ENCODE assay signal across 2 cellular contexts in the genomic region with DNA sequence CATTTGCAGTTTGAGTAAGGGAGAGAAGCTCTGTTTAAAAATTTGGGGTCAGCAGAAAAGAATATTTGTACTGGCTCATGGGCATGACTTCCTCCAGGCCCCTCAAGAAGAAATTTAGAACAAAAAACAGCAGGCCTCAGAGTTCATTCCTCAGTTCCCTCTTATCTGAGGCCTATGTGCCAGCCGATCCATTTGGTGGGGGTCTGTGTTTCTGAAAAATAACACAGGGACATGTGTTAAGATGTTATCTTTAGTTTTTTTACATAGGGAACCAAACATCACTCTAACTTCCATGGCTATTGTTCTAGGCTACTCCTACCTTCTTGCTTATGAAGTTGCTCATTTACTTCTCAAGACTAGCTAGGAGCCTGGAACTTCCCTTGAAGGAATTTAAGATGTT.
A peak's percentile ranks its signal among the peaks of the same experiment; 100 is the strongest.
TF ChIP-seq lines count a peak whose summit lies in the region.

No MANE protein-coding gene starts in this region.

TF ChIP-seq in GM23338, 12 proteins besides CTCF, POLR2A, EP300 and RAD21 (continues in another document):
- TF ChIP-seq NANOG (IDR thresholded peaks at IDR 0.05; ENCODE audit: borderline replicate concordance) (no peak), POLR2AphosphoS5 (IDR thresholded peaks at IDR 0.05; ENCODE audit: low read depth) (no peak), STAT1 (IDR thresholded peaks at IDR 0.05; ENCODE audit: unreplicated experiment) (no peak), ZNF114 (CRISPR knock-in tag; IDR thresholded peaks at IDR 0.05) (no peak), ZNF331 (CRISPR knock-in tag; IDR thresholded peaks at IDR 0.05; ENCODE audit: low read depth) (no peak), EZH2phosphoT487 (IDR thresholded peaks at IDR 0.05; ENCODE audit: unreplicated experiment) (no peak), JUNB (IDR thresholded peaks at IDR 0.05; ENCODE audit: unreplicated experiment) (no peak), CREB1 (CRISPR knock-in tag; IDR thresholded peaks at IDR 0.05; ENCODE audit: low read depth) (no peak), EZH2 (IDR thresholded peaks at IDR 0.05; ENCODE audit: low read depth, unreplicated experiment) (no peak)
- TF ChIP-seq, protein P1, sequence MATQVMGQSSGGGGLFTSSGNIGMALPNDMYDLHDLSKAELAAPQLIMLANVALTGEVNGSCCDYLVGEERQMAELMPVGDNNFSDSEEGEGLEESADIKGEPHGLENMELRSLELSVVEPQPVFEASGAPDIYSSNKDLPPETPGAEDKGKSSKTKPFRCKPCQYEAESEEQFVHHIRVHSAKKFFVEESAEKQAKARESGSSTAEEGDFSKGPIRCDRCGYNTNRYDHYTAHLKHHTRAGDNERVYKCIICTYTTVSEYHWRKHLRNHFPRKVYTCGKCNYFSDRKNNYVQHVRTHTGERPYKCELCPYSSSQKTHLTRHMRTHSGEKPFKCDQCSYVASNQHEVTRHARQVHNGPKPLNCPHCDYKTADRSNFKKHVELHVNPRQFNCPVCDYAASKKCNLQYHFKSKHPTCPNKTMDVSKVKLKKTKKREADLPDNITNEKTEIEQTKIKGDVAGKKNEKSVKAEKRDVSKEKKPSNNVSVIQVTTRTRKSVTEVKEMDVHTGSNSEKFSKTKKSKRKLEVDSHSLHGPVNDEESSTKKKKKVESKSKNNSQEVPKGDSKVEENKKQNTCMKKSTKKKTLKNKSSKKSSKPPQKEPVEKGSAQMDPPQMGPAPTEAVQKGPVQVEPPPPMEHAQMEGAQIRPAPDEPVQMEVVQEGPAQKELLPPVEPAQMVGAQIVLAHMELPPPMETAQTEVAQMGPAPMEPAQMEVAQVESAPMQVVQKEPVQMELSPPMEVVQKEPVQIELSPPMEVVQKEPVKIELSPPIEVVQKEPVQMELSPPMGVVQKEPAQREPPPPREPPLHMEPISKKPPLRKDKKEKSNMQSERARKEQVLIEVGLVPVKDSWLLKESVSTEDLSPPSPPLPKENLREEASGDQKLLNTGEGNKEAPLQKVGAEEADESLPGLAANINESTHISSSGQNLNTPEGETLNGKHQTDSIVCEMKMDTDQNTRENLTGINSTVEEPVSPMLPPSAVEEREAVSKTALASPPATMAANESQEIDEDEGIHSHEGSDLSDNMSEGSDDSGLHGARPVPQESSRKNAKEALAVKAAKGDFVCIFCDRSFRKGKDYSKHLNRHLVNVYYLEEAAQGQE (IDR thresholded peaks at IDR 0.05; ENCODE audit: unreplicated experiment), result no peak
- TF ChIP-seq, protein P2, sequence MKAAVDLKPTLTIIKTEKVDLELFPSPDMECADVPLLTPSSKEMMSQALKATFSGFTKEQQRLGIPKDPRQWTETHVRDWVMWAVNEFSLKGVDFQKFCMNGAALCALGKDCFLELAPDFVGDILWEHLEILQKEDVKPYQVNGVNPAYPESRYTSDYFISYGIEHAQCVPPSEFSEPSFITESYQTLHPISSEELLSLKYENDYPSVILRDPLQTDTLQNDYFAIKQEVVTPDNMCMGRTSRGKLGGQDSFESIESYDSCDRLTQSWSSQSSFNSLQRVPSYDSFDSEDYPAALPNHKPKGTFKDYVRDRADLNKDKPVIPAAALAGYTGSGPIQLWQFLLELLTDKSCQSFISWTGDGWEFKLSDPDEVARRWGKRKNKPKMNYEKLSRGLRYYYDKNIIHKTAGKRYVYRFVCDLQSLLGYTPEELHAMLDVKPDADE (IDR thresholded peaks at IDR 0.05), result no peak

TF ChIP-seq in K562, 482 proteins besides CTCF, POLR2A, EP300 and RAD21:
- TF ChIP-seq, protein P3, sequence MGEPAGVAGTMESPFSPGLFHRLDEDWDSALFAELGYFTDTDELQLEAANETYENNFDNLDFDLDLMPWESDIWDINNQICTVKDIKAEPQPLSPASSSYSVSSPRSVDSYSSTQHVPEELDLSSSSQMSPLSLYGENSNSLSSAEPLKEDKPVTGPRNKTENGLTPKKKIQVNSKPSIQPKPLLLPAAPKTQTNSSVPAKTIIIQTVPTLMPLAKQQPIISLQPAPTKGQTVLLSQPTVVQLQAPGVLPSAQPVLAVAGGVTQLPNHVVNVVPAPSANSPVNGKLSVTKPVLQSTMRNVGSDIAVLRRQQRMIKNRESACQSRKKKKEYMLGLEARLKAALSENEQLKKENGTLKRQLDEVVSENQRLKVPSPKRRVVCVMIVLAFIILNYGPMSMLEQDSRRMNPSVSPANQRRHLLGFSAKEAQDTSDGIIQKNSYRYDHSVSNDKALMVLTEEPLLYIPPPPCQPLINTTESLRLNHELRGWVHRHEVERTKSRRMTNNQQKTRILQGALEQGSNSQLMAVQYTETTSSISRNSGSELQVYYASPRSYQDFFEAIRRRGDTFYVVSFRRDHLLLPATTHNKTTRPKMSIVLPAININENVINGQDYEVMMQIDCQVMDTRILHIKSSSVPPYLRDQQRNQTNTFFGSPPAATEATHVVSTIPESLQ (CRISPR knock-in tag; IDR thresholded peaks at IDR 0.05), result no peak
- TF ChIP-seq, protein P4, sequence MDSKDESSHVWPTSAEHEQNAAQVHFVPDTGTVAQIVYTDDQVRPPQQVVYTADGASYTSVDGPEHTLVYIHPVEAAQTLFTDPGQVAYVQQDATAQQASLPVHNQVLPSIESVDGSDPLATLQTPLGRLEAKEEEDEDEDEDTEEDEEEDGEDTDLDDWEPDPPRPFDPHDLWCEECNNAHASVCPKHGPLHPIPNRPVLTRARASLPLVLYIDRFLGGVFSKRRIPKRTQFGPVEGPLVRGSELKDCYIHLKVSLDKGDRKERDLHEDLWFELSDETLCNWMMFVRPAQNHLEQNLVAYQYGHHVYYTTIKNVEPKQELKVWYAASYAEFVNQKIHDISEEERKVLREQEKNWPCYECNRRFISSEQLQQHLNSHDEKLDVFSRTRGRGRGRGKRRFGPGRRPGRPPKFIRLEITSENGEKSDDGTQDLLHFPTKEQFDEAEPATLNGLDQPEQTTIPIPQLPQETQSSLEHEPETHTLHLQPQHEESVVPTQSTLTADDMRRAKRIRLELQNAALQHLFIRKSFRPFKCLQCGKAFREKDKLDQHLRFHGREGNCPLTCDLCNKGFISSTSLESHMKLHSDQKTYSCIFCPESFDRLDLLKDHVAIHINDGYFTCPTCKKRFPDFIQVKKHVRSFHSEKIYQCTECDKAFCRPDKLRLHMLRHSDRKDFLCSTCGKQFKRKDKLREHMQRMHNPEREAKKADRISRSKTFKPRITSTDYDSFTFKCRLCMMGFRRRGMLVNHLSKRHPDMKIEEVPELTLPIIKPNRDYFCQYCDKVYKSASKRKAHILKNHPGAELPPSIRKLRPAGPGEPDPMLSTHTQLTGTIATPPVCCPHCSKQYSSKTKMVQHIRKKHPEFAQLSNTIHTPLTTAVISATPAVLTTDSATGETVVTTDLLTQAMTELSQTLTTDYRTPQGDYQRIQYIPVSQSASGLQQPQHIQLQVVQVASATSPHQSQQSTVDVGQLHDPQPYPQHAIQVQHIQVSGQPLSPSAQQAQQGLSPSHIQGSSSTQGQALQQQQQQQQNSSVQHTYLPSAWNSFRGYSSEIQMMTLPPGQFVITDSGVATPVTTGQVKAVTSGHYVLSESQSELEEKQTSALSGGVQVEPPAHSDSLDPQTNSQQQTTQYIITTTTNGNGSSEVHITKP (IDR thresholded peaks at IDR 0.05; ENCODE audit: partially characterized antibody), result peak; percentile 66
- 0 out of 2 replicates have a peak, but pooled peaks have one; percentile 10 for TF ChIP-seq ZNF316 (IDR thresholded peaks at IDR 0.05)
